8 cellular contexts compared by ENCODE assay signal in genomic region chr7:99580778-99581332, GRCh38. TPM values are rescaled to one million over a fixed set of nuclear protein-coding genes. Genes with fewer than 3 reads are reported as not detected.
DNase-seq lines count a peak whose midpoint lies in the region; ATAC-seq and TF ChIP-seq lines count a peak whose summit lies in the region.
"Not testable (repeated sequence)": the region's sequence is repeated elsewhere in the genome, so short reads cannot be mapped to it uniquely, and the experiment has no call there.

No MANE protein-coding gene starts in this region.

- not testable (repeated sequence) for H3K27ac Mint-ChIP-seq in activated CD8-positive, alpha-beta memory T cell treated with anti-CD3 and anti-CD28 coated beads, Interleukin-2, amount 10 ng/mL, durations not matched to agents 7 days and 5 days

- H4K20me1 ChIP-seq in Loucy (ENCODE audit: insufficient read depth, low read length, poor library complexity, severe bottlenecking), result not testable (repeated sequence)

- ATAC-seq in activated CD8-positive, alpha-beta memory T cell treated with anti-CD3 and anti-CD28 coated beads, Interleukin-2, amount 10 ng/mL, durations not matched to agents 7 days and 5 days; right lobe of liver: not testable (repeated sequence)

- not testable (repeated sequence) for H3K9me2 ChIP-seq in Loucy (replicated peaks; ENCODE audit: low read depth, low read length)

- H3K9ac ChIP-seq in Loucy (ENCODE audit: low read depth, low read length, poor library complexity, severe bottlenecking) (peak overlapping the region; percentile 18), subcutaneous abdominal adipose tissue (ENCODE audit: low read length in 5 of 5) (peak overlapping the region; percentile 29 to 75 (median 66))

- H3F3A ChIP-seq in Loucy (ENCODE audit: low read depth), result not testable (repeated sequence)

- H3K4me3 Mint-ChIP-seq in activated CD8-positive, alpha-beta memory T cell treated with anti-CD3 and anti-CD28 coated beads, Interleukin-2, amount 10 ng/mL, durations not matched to agents 7 days and 5 days, result peak overlapping the region; percentile 83

- not testable (repeated sequence) for H2AFZ ChIP-seq in Loucy (ENCODE audit: low read length)

- not testable (repeated sequence) for H3K36me3 ChIP-seq in BJ (ENCODE audit: control insufficient read depth, insufficient read depth, low read length); Loucy (ENCODE audit: insufficient read depth, low read length); right lobe of liver; neutrophil; subcutaneous abdominal adipose tissue (ENCODE audit: control insufficient read depth in 5 of 5, insufficient read depth in 5 of 5, low read length in 5 of 5)

- POLR2A ChIA-PET in BJ (lab: Charles Lee), result interaction anchor here (0.9 kb wide), 1 partner anchor 29 kb away, joined by 4 read pairs; no protein-coding TSS in a partner anchor

- H3K27me3 Mint-ChIP-seq in activated CD8-positive, alpha-beta memory T cell treated with anti-CD3 and anti-CD28 coated beads, Interleukin-2, amount 10 ng/mL, durations not matched to agents 7 days and 5 days, result not testable (repeated sequence)

- H3K79me2 ChIP-seq in Loucy (ENCODE audit: insufficient read depth, low read length), result not testable (repeated sequence)

- not testable (repeated sequence) for H3K36me3 Mint-ChIP-seq in activated CD8-positive, alpha-beta memory T cell treated with anti-CD3 and anti-CD28 coated beads, Interleukin-2, amount 10 ng/mL, durations not matched to agents 7 days and 5 days

- not testable (repeated sequence) for H3K27ac ChIP-seq in right lobe of liver; neutrophil; subcutaneous abdominal adipose tissue (ENCODE audit: low read depth, low read length)

- intact Hi-C loops in right lobe of liver (cut with DNase I), result not testable (repeated sequence)

- 55% methylated on average over 4 of the region's 4 CpGs for WGBS in right lobe of liver (ENCODE audit: insufficient coverage, low coverage, low lambda C conversion rate, missing lambda C conversion rate)

- CTCF ChIA-PET in BJ (lab: Yijun Ruan, JAX), result interaction anchor here (0.8 to 2.1 kb wide), 4 partner anchors 9 to 76 kb away, joined by 3 to 6 read pairs (median 3); no protein-coding TSS in a partner anchor
- CTCF ChIA-PET in activated CD8-positive, alpha-beta memory T cell treated with anti-CD3 and anti-CD28 coated beads, Interleukin-2, amount 10 ng/mL, durations not matched to agents 7 days and 5 days (lab: Charles Lee), result interaction anchor here (0.7 to 1.0 kb wide), 5 partner anchors 18 to 83 kb away, joined by 3 to 5 read pairs (median 3); no protein-coding TSS in a partner anchor

- H3K4me3 ChIP-seq in BJ (ENCODE audit: low read depth, low read length) (peak overlapping the region; percentile 53), Loucy (ENCODE audit: low read length, poor library complexity, severe bottlenecking) (peak overlapping the region; percentile 62), cardiac fibroblast (replicated peaks in 1 of 2; ENCODE audit: low read depth in 2 of 2, low read length in 2 of 2) (peak overlapping the region; percentile 53 to 58), fibroblast of the aortic adventitia (ENCODE audit: low read depth, low read length) (peak overlapping the region; percentile 66), right lobe of liver (peak overlapping the region; percentile 39 to 51 (median 46)), neutrophil (ENCODE audit: low read depth in 1 of 2, low read length in 1 of 2) (peak overlapping the region; percentile 25 to 44), subcutaneous abdominal adipose tissue (ENCODE audit: low read depth in 1 of 5, low read length in 5 of 5) (peak overlapping the region; percentile 71 to 77 (median 72))

- H3K9me3 ChIP-seq in Loucy (ENCODE audit: insufficient read depth, low read depth, low read length); right lobe of liver; neutrophil; subcutaneous abdominal adipose tissue (ENCODE audit: control insufficient read depth in 5 of 5, low read length in 5 of 5): not testable (repeated sequence)

- H3K4me2 ChIP-seq in Loucy (ENCODE audit: low read depth, low read length, poor library complexity, severe bottlenecking), result peak overlapping the region; percentile 32

- H3K9me3 Mint-ChIP-seq in activated CD8-positive, alpha-beta memory T cell treated with anti-CD3 and anti-CD28 coated beads, Interleukin-2, amount 10 ng/mL, durations not matched to agents 7 days and 5 days (ENCODE audit: low read depth), result not testable (repeated sequence)

- not testable (repeated sequence) for DNase-seq in BJ (ENCODE audit: low read depth); activated CD8-positive, alpha-beta memory T cell treated with anti-CD3 and anti-CD28 coated beads, Interleukin-2, amount 10 ng/mL, durations not matched to agents 7 days and 5 days; cardiac fibroblast (ENCODE audit: low read depth in 2 of 2); fibroblast of the aortic adventitia (ENCODE audit: low read depth); right lobe of liver

- H3K4me1 Mint-ChIP-seq in activated CD8-positive, alpha-beta memory T cell treated with anti-CD3 and anti-CD28 coated beads, Interleukin-2, amount 10 ng/mL, durations not matched to agents 7 days and 5 days, result peaks cover 15% of the 10 kb centered on the region

- not testable (repeated sequence) for H3K4me1 ChIP-seq in Loucy (ENCODE audit: insufficient read depth, low read length, poor library complexity, severe bottlenecking)
- H3K4me1 ChIP-seq in right lobe of liver, result peaks cover 0 to 10% (median 2%) of the 10 kb centered on the region in 4 donors
- H3K4me1 ChIP-seq in neutrophil (ENCODE audit: control insufficient read depth in 1 of 2, insufficient read depth in 1 of 2, low read depth in 1 of 2, low read length in 1 of 2), result peaks cover 13 to 15% of the 10 kb centered on the region in 2 experiments
- peaks cover 0 to 16% (median 13%) of the 10 kb centered on the region in 5 donors for H3K4me1 ChIP-seq in subcutaneous abdominal adipose tissue (ENCODE audit: control insufficient read depth in 5 of 5, insufficient read depth in 5 of 5, low read length in 5 of 5)

- not testable (repeated sequence) for TF ChIP-seq POLR2A in right lobe of liver (IDR thresholded peaks at IDR 0.05)

- TF ChIP-seq CTCF in BJ (IDR thresholded peaks at IDR 0.05; ENCODE audit: insufficient read depth, low read depth, low read length); Loucy (conservative IDR thresholded peaks at IDR 0.05; ENCODE audit: low read length); cardiac fibroblast (IDR thresholded peaks at IDR 0.05; ENCODE audit: low read depth, low read length); fibroblast of the aortic adventitia (IDR thresholded peaks at IDR 0.05; ENCODE audit: insufficient read depth, low read length); right lobe of liver (IDR thresholded peaks at IDR 0.05); neutrophil (IDR thresholded peaks at IDR 0.05): not testable (repeated sequence)

- not testable (repeated sequence) for H3K27me3 ChIP-seq in BJ (ENCODE audit: control insufficient read depth, insufficient read depth, low read length); Loucy (ENCODE audit: insufficient read depth, low read length, poor library complexity, severe bottlenecking); right lobe of liver; subcutaneous abdominal adipose tissue (ENCODE audit: control insufficient read depth in 5 of 5, insufficient read depth in 4 of 5, low read length in 5 of 5)
- peaks cover 82% of the 10 kb centered on the region for H3K27me3 ChIP-seq in neutrophil

RNA-seq across cellular contexts. Expression of gene TMEM225B, which starts 17.2 kb away (rescaled TPM):
- polyA plus RNA-seq in BJ (2011; rRNA removed), result 1.2 and 1.3 TPM in 2 replicates
- 0.93 and 1.1 TPM in 2 replicates for polyA minus RNA-seq in BJ (2011; rRNA and poly(A)+ RNA removed)
- total RNA-seq in activated CD8-positive, alpha-beta memory T cell treated with anti-CD3 and anti-CD28 coated beads, Interleukin-2, amount 10 ng/mL, durations not matched to agents 7 days and 5 days, result 1 to 10 TPM in 1 of 2 experiments, not detected in 1; 2.3 TPM
- 0.54 TPM in 1 of 2 replicates, not detected in the other for total RNA-seq in fibroblast of the aortic adventitia (ENCODE audit: low replicate concordance)
- 1 to 10 TPM in 1 of 6 experiments, under 1 TPM in 3, not detected in 2; 0.25 to 1.4 (median 0.29) TPM for total RNA-seq in right lobe of liver

RNA-seq across cellular contexts. Expression of gene ZNF655, which starts 22.4 kb away (rescaled TPM):
- polyA plus RNA-seq in BJ (2011; rRNA removed), result 47.2 and 56.4 TPM in 2 replicates
- polyA minus RNA-seq in BJ (2011; rRNA and poly(A)+ RNA removed), result 50.5 and 52.5 TPM in 2 replicates
- 10 to 100 TPM; 86.0 to 92.7 TPM for total RNA-seq in activated CD8-positive, alpha-beta memory T cell treated with anti-CD3 and anti-CD28 coated beads, Interleukin-2, amount 10 ng/mL, durations not matched to agents 7 days and 5 days
- total RNA-seq in fibroblast of the aortic adventitia (ENCODE audit: low replicate concordance) (54.2 and 76.0 TPM in 2 replicates), right lobe of liver (10 to 100 TPM; 21.5 to 44.4 (median 26.0) TPM)

RNA-seq across cellular contexts. Expression of gene FAM200A, which starts 28.9 kb away (rescaled TPM):
- polyA plus RNA-seq in BJ (2011; rRNA removed), result 3.8 and 5.9 TPM in 2 replicates
- polyA minus RNA-seq in BJ (2011; rRNA and poly(A)+ RNA removed), result 2.0 and 2.8 TPM in 2 replicates
- 1 to 10 TPM; 5.1 to 5.2 TPM for total RNA-seq in activated CD8-positive, alpha-beta memory T cell treated with anti-CD3 and anti-CD28 coated beads, Interleukin-2, amount 10 ng/mL, durations not matched to agents 7 days and 5 days
- 5.9 and 8.9 TPM in 2 replicates for total RNA-seq in fibroblast of the aortic adventitia (ENCODE audit: low replicate concordance)
- total RNA-seq in right lobe of liver, result 1 to 10 TPM; 1.4 to 3.4 (median 2.3) TPM

RNA-seq across cellular contexts. Expression of gene ZSCAN25, which starts 35.9 kb away (rescaled TPM):
- polyA plus RNA-seq in BJ (2011; rRNA removed), result 7.7 and 9.3 TPM in 2 replicates
- polyA minus RNA-seq in BJ (2011; rRNA and poly(A)+ RNA removed), result 14.7 and 15.7 TPM in 2 replicates
- total RNA-seq in activated CD8-positive, alpha-beta memory T cell treated with anti-CD3 and anti-CD28 coated beads, Interleukin-2, amount 10 ng/mL, durations not matched to agents 7 days and 5 days, result 10 to 100 TPM; 26.8 to 31.7 TPM
- total RNA-seq in fibroblast of the aortic adventitia (ENCODE audit: low replicate concordance), result 8.1 and 22.0 TPM in 2 replicates
- total RNA-seq in right lobe of liver, result 1 to 10 TPM; 4.5 to 7.4 (median 6.0) TPM
